In genomic region chr12:21301-22189, GRCh38 we compare ENCODE assay signal across 1 cellular context.
A peak's percentile ranks its signal among the peaks of the same experiment; 100 is the strongest.
TF ChIP-seq lines count a peak whose summit lies in the region.

No MANE protein-coding gene starts in this region.

TF ChIP-seq in HepG2, 621 proteins besides CTCF, POLR2A, EP300 and RAD21 (continued from another document and continues in another):
- TF ChIP-seq ZNF142 (CRISPR knock-in tag; IDR thresholded peaks at IDR 0.05): no peak
- no peak for TF ChIP-seq IRF1 (CRISPR knock-in tag; IDR thresholded peaks at IDR 0.05; ENCODE audit: low read depth)
- no peak for TF ChIP-seq ZNF496 (CRISPR knock-in tag; IDR thresholded peaks at IDR 0.05; ENCODE audit: insufficient replicate concordance)
- TF ChIP-seq, protein P1, sequence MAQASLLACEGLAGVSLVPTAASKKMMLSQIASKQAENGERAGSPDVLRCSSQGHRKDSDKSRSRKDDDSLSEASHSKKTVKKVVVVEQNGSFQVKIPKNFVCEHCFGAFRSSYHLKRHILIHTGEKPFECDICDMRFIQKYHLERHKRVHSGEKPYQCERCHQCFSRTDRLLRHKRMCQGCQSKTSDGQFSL (CRISPR knock-in tag; IDR thresholded peaks at IDR 0.05): no peak
- peak; percentile 67; the same call in 1 of the 2 replicates for TF ChIP-seq MTERF4 (CRISPR knock-in tag; IDR thresholded peaks at IDR 0.05)
- no peak for TF ChIP-seq ZNF775 (CRISPR knock-in tag; IDR thresholded peaks at IDR 0.05; ENCODE audit: borderline replicate concordance)
- no peak for TF ChIP-seq ZBTB1 (CRISPR knock-in tag; IDR thresholded peaks at IDR 0.05; ENCODE audit: borderline replicate concordance)
- TF ChIP-seq ZNF687 (CRISPR knock-in tag; IDR thresholded peaks at IDR 0.05): peak; percentile 69
- TF ChIP-seq SMC3 (IDR thresholded peaks at IDR 0.05; ENCODE audit: low read length): no peak
- TF ChIP-seq MTF1 (CRISPR knock-in tag; IDR thresholded peaks at IDR 0.05): no peak
- TF ChIP-seq HNF1B (CRISPR knock-in tag; IDR thresholded peaks at IDR 0.05): no peak
- no peak for TF ChIP-seq ERF (CRISPR knock-in tag; IDR thresholded peaks at IDR 0.05)
- peak; percentile 72 for TF ChIP-seq ZNF883 (CRISPR knock-in tag; IDR thresholded peaks at IDR 0.05; ENCODE audit: not compliant biosample characterization)
- TF ChIP-seq ZNF30 (CRISPR knock-in tag; IDR thresholded peaks at IDR 0.05): no peak
- TF ChIP-seq THRA (CRISPR knock-in tag; IDR thresholded peaks at IDR 0.05; ENCODE audit: borderline replicate concordance): no peak
- no peak for TF ChIP-seq ZNF136 (CRISPR knock-in tag; IDR thresholded peaks at IDR 0.05; ENCODE audit: low read depth)
- TF ChIP-seq ZNF780A (CRISPR knock-in tag; IDR thresholded peaks at IDR 0.05): no peak
- TF ChIP-seq, protein P2, sequence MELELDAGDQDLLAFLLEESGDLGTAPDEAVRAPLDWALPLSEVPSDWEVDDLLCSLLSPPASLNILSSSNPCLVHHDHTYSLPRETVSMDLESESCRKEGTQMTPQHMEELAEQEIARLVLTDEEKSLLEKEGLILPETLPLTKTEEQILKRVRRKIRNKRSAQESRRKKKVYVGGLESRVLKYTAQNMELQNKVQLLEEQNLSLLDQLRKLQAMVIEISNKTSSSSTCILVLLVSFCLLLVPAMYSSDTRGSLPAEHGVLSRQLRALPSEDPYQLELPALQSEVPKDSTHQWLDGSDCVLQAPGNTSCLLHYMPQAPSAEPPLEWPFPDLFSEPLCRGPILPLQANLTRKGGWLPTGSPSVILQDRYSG (CRISPR knock-in tag; IDR thresholded peaks at IDR 0.05): no peak
- no peak for TF ChIP-seq ZSCAN25 (CRISPR knock-in tag; IDR thresholded peaks at IDR 0.05)
- TF ChIP-seq, protein P3, sequence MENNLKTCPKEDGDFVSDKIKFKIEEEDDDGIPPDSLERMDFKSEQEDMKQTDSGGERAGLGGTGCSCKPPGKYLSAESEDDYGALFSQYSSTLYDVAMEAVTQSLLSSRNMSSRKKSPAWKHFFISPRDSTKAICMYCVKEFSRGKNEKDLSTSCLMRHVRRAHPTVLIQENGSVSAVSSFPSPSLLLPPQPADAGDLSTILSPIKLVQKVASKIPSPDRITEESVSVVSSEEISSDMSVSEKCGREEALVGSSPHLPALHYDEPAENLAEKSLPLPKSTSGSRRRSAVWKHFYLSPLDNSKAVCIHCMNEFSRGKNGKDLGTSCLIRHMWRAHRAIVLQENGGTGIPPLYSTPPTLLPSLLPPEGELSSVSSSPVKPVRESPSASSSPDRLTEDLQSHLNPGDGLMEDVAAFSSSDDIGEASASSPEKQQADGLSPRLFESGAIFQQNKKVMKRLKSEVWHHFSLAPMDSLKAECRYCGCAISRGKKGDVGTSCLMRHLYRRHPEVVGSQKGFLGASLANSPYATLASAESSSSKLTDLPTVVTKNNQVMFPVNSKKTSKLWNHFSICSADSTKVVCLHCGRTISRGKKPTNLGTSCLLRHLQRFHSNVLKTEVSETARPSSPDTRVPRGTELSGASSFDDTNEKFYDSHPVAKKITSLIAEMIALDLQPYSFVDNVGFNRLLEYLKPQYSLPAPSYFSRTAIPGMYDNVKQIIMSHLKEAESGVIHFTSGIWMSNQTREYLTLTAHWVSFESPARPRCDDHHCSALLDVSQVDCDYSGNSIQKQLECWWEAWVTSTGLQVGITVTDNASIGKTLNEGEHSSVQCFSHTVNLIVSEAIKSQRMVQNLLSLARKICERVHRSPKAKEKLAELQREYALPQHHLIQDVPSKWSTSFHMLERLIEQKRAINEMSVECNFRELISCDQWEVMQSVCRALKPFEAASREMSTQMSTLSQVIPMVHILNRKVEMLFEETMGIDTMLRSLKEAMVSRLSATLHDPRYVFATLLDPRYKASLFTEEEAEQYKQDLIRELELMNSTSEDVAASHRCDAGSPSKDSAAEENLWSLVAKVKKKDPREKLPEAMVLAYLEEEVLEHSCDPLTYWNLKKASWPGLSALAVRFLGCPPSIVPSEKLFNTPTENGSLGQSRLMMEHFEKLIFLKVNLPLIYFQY (CRISPR knock-in tag; IDR thresholded peaks at IDR 0.05; ENCODE audit: borderline replicate concordance): no peak
- TF ChIP-seq, protein P4, sequence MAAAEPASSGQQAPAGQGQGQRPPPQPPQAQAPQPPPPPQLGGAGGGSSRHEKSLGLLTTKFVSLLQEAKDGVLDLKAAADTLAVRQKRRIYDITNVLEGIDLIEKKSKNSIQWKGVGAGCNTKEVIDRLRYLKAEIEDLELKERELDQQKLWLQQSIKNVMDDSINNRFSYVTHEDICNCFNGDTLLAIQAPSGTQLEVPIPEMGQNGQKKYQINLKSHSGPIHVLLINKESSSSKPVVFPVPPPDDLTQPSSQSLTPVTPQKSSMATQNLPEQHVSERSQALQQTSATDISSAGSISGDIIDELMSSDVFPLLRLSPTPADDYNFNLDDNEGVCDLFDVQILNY (CRISPR knock-in tag; conservative IDR thresholded peaks at IDR 0.05): no peak; the same call in 1 of the 2 replicates
- no peak for TF ChIP-seq NCOR1 (IDR thresholded peaks at IDR 0.05; ENCODE audit: borderline replicate concordance, low read length)
- TF ChIP-seq POLR2G (IDR thresholded peaks at IDR 0.05; ENCODE audit: low read depth, low read length): no peak
- no peak for TF ChIP-seq CREB1 (IDR thresholded peaks at IDR 0.05)
- TF ChIP-seq CREB1 (CRISPR knock-in tag; IDR thresholded peaks at IDR 0.05): no peak
- TF ChIP-seq ZNF879 (CRISPR knock-in tag; IDR thresholded peaks at IDR 0.05): no peak
- TF ChIP-seq, protein P5, sequence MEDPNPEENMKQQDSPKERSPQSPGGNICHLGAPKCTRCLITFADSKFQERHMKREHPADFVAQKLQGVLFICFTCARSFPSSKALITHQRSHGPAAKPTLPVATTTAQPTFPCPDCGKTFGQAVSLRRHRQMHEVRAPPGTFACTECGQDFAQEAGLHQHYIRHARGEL (CRISPR knock-in tag; IDR thresholded peaks at IDR 0.05): 0 out of 2 replicates have a peak, but pooled peaks have one; percentile 69
